Comparison of ENCODE assay signal across 14 cellular contexts in the genomic region with DNA sequence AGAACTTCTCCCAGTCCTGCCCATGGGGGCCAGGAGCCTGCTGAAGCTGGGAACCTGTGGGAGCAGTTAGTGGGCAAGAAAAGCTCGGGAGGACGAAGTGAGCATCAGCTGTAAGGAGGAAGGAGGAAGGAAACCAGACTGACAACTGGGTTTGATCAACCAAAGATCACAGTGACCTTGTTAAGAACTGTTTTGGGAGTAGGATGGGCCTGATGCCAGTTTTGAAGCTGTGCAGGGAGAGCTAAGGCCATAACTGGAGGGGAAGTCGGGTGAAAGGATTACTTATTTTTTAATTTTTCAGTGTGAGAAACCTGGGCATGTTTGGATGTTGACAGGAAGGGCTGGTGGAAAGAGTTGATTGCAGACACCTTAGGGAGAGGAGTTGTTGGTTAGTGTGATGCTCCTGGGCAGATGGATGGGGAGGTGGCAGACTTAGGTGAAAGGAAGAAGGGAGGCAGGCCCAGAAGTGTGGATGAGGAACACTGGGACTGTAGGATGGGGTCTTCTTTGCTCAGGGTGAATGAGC. TPM values are rescaled to one million over a fixed set of nuclear protein-coding genes. Genes with fewer than 3 reads are reported as not detected.
A peak's percentile ranks its signal among the peaks of the same experiment; 100 is the strongest.
DNase-seq lines count a peak whose midpoint lies in the region; ATAC-seq and TF ChIP-seq lines count a peak whose summit lies in the region.
"Had no signal": no experiment of that assay in that cellular context is flagged by ENCODE, and none has a peak within 500 bp of the region (broad histone marks: within the 10 kb centered on the region; RNA-seq: fewer than 3 reads in every experiment).

No MANE protein-coding gene starts in this region.

- H3K23ac ChIP-seq in neuronal stem cell (ENCODE audit: low read depth, low read length, poor library complexity): no peak overlapping the region

- TF ChIP-seq CTCF in adrenal gland (IDR thresholded peaks at IDR 0.05) (no peak), heart left ventricle (IDR thresholded peaks at IDR 0.05) (no peak), smooth muscle cell (IDR thresholded peaks at IDR 0.05; ENCODE audit: borderline replicate concordance, insufficient read depth, poor library complexity, severe bottlenecking) (no peak), type B pancreatic cell (conservative IDR thresholded peaks at IDR 0.05) (no peak)

- H3F3A ChIP-seq in smooth muscle cell (ENCODE audit: low read depth): no peaks in the 10 kb centered on the region

- no peaks in the 10 kb centered on the region for H3K9me3 ChIP-seq in adrenal gland (replicated peaks in 1 of 3)
- no peaks in the 10 kb centered on the region for H3K9me3 ChIP-seq in heart left ventricle
- no peaks in the 10 kb centered on the region for H3K9me3 ChIP-seq in smooth muscle cell (replicated peaks; ENCODE audit: low read depth)
- H3K9me3 ChIP-seq in neuronal stem cell (replicated peaks in 1 of 2; ENCODE audit: control insufficient read depth in 2 of 2, insufficient read depth in 1 of 2, low read depth in 1 of 2, low read length in 2 of 2): no peaks in the 10 kb centered on the region

- H3K36me3 ChIP-seq in adrenal gland (replicated peaks in 1 of 2): no peaks in the 10 kb centered on the region
- H3K36me3 ChIP-seq in heart left ventricle: no peaks in the 10 kb centered on the region
- H3K36me3 ChIP-seq in smooth muscle cell (ENCODE audit: low read depth): no peaks in the 10 kb centered on the region
- no peaks in the 10 kb centered on the region for H3K36me3 ChIP-seq in neuronal stem cell (replicated peaks in 1 of 2; ENCODE audit: control insufficient read depth in 2 of 2, insufficient read depth in 2 of 2, low read length in 2 of 2)

- H2AK5ac ChIP-seq in neuronal stem cell (ENCODE audit: low read depth, low read length): no peak overlapping the region

- intact Hi-C loops in adrenal gland (cut with DNase I): no loop called here
- intact Hi-C loops in heart left ventricle (cut with DNase I): loop anchor here in 1 of 10 donors (5.0 kb wide), 1 partner anchor 56 kb away; no protein-coding TSS in a partner anchor

- no peaks in the 10 kb centered on the region for H3K79me1 ChIP-seq in neuronal stem cell (ENCODE audit: low read depth, low read length)

- H3K27ac ChIP-seq in adrenal gland (peak overlapping the region in 1 of 5 donors; percentile 61), heart left ventricle (peak overlapping the region in 11 of 12 donors; percentile 7 to 89 (median 71)), smooth muscle cell (ENCODE audit: low read depth) (peak overlapping the region; percentile 25), neuronal stem cell (replicated peaks; ENCODE audit: low read length) (no peak overlapping the region)
- H3K27ac ChIP-seq: SK-N-MC had no signal

- no peak overlapping the region for H2BK120ac ChIP-seq in neuronal stem cell (ENCODE audit: low read depth, low read length)

- TF ChIP-seq POLR2A in adrenal gland (IDR thresholded peaks at IDR 0.05): no peak
- TF ChIP-seq POLR2A in heart left ventricle (IDR thresholded peaks at IDR 0.05): no peak

- H3K27me3 Mint-ChIP-seq in type B pancreatic cell: peaks cover 18% of the 10 kb centered on the region

- H2BK12ac ChIP-seq in neuronal stem cell (ENCODE audit: low read length): no peak overlapping the region

- no peak overlapping the region for H4K91ac ChIP-seq in neuronal stem cell (ENCODE audit: low read depth, low read length, poor library complexity)

- no peak overlapping the region for H4K8ac ChIP-seq in neuronal stem cell (ENCODE audit: low read depth, low read length)

- peaks cover 4% of the 10 kb centered on the region for H3K4me1 Mint-ChIP-seq in type B pancreatic cell (ENCODE audit: unreplicated experiment)
- H3K4me1 Mint-ChIP-seq: central memory CD8-positive, alpha-beta T cell had no signal

- WGBS in adrenal gland, 4 donors: 18 to 31% (median 21%) methylated on average over 3 of the region's 3 CpGs
- 48 to 54% (median 51%) methylated on average over 3 of the region's 3 CpGs for WGBS in heart left ventricle, 4 donors
- WGBS in smooth muscle cell (ENCODE audit: low lambda C conversion rate): 77% methylated on average over 3 of the region's 3 CpGs
- WGBS in neuronal stem cell (ENCODE audit: extremely low coverage in 2 of 2, insufficient read length in 2 of 2, insufficient replicate concordance in 1 of 2), 2 donors: no CpG with 5 or more reads among the region's 3 CpGs

- H3K9ac ChIP-seq in smooth muscle cell (ENCODE audit: low read depth) (no peak overlapping the region), neuronal stem cell (ENCODE audit: low read depth, low read length, poor library complexity) (no peak overlapping the region)

- no peaks in the 10 kb centered on the region for H3K36me3 Mint-ChIP-seq in type B pancreatic cell
- H3K36me3 Mint-ChIP-seq: stimulated activated memory B cell treated with anti-CD40 and anti-IgM and Interleukin-4, amounts not matched to agents 10 μg/mL and 1 μg/mL and 100 μg/mL, for 72 hours had no signal

- no peaks in the 10 kb centered on the region for H4K20me1 ChIP-seq in smooth muscle cell (ENCODE audit: low read depth)

- no peak overlapping the region for H2BK15ac ChIP-seq in neuronal stem cell (ENCODE audit: low read length)

- peaks cover 6% of the 10 kb centered on the region for H3K9me3 Mint-ChIP-seq in type B pancreatic cell
- H3K9me3 Mint-ChIP-seq: central memory CD8-positive, alpha-beta T cell; stimulated activated memory B cell treated with anti-CD40 and anti-IgM and Interleukin-4, amounts not matched to agents 10 μg/mL and 1 μg/mL and 100 μg/mL, for 72 hours had no signal

- no peak overlapping the region for H2BK5ac ChIP-seq in neuronal stem cell (ENCODE audit: low read length)

- peak overlapping the region in 1 of 4 donors; percentile 48 for H3K4me3 ChIP-seq in adrenal gland
- H3K4me3 ChIP-seq in heart left ventricle: peak overlapping the region in 1 of 12 donors; percentile 20
- no peak overlapping the region for H3K4me3 ChIP-seq in smooth muscle cell
- H3K4me3 ChIP-seq in neuronal stem cell (ENCODE audit: low read length in 2 of 2): no peak overlapping the region
- H3K4me3 ChIP-seq: SK-N-MC had no signal

- no peak overlapping the region for H3K14ac ChIP-seq in neuronal stem cell (ENCODE audit: low read length)

- no peak overlapping the region for H3K4ac ChIP-seq in neuronal stem cell (ENCODE audit: low read length)

- H3K4me1 ChIP-seq in adrenal gland (replicated peaks in 1 of 2) (peaks cover 9 to 19% of the 10 kb centered on the region in 2 donors), heart left ventricle (peaks cover 0 to 23% (median 9%) of the 10 kb centered on the region in 12 donors), smooth muscle cell (ENCODE audit: low read depth) (peaks cover 5% of the 10 kb centered on the region), neuronal stem cell (ENCODE audit: control insufficient read depth in 2 of 2, insufficient read depth in 1 of 2, low read depth in 1 of 2, low read length in 2 of 2) (no peaks in the 10 kb centered on the region)

- H3K4me2 ChIP-seq in smooth muscle cell (no peak overlapping the region), neuronal stem cell (ENCODE audit: insufficient read depth, low read length, poor library complexity, severe bottlenecking) (no peak overlapping the region)

- peak; percentile 5 for DNase-seq in ELR (ENCODE audit: low read depth)
- DNase-seq in adrenal gland: peak in 4 of 7 donors; percentile 23 to 45 (median 34)
- DNase-seq in heart left ventricle: peak in 2 of 5 donors; percentile 26 to 36
- no peak for DNase-seq in smooth muscle cell (lab: John Stamatoyannopoulos, UW; ENCODE audit: unreplicated experiment)
- DNase-seq in type B pancreatic cell (ENCODE audit: extremely low spot score, unreplicated experiment): no peak
- DNase-seq in neuronal stem cell (ENCODE audit: low spot score): no peak
- DNase-seq: activated CD4-positive, CD25-positive, alpha-beta regulatory T cell treated with anti-CD3 and anti-CD28 coated beads, Interleukin-2, amount 50 U/mL, for 72 hours; activated gamma-delta T cell treated with Interleukin-2 at 50 U/mL for 16 hours; NCI-H1417; NCI-H524 treated with DMSO at 0.1 percent for 48 hours had no signal

- H3K79me2 ChIP-seq in smooth muscle cell (ENCODE audit: low read depth): no peaks in the 10 kb centered on the region

- H2AFZ ChIP-seq in smooth muscle cell (ENCODE audit: low read depth): no peak overlapping the region
- no peak overlapping the region for H2AFZ ChIP-seq in neuronal stem cell (ENCODE audit: low read length)

- no peak overlapping the region for H3K4me3 Mint-ChIP-seq in type B pancreatic cell
- H3K4me3 Mint-ChIP-seq: central memory CD8-positive, alpha-beta T cell; stimulated activated memory B cell treated with anti-CD40 and anti-IgM and Interleukin-4, amounts not matched to agents 10 μg/mL and 1 μg/mL and 100 μg/mL, for 72 hours had no signal

- H3K27ac Mint-ChIP-seq in type B pancreatic cell: no peak overlapping the region
- H3K27ac Mint-ChIP-seq: stimulated activated memory B cell treated with anti-CD40 and anti-IgM and Interleukin-4, amounts not matched to agents 10 μg/mL and 1 μg/mL and 100 μg/mL, for 72 hours had no signal

- H3K18ac ChIP-seq in neuronal stem cell (ENCODE audit: low read length): no peak overlapping the region

- H3K27me3 ChIP-seq in adrenal gland (no peaks in the 10 kb centered on the region), heart left ventricle (no peaks in the 10 kb centered on the region), smooth muscle cell (ENCODE audit: low read depth) (no peaks in the 10 kb centered on the region), neuronal stem cell (ENCODE audit: control insufficient read depth in 3 of 3, insufficient read depth in 3 of 3, low read depth in 1 of 3, low read length in 3 of 3) (peaks cover 0 to 5% (median 0%) of the 10 kb centered on the region in 3 experiments)

- peak in 3 of 4 donors; percentile 6 to 44 (median 13) for ATAC-seq in heart left ventricle
- ATAC-seq in HG03280 (IDR thresholded peaks at IDR 0.05; ENCODE audit: unreplicated experiment): no peak
- ATAC-seq: stimulated activated memory B cell treated with anti-CD40 and anti-IgM and Interleukin-4, amounts not matched to agents 10 μg/mL and 1 μg/mL and 100 μg/mL, for 72 hours had no signal

RNA-seq across cellular contexts. Expression of gene KLF4, which starts 58.3 kb away (rescaled TPM):
- total RNA-seq in adrenal gland (10 to 100 TPM in 7 of 8 donors, 1 to 10 TPM in 1; 6.3 to 58.3 (median 18.0) TPM), heart left ventricle (10 to 100 TPM; 17.1 to 63.3 (median 21.3) TPM), smooth muscle cell (33.3 and 43.6 TPM in 2 replicates), type B pancreatic cell (ENCODE audit: low replicate concordance) (49.5 and 136 TPM in 2 replicates)
- polyA plus RNA-seq in adrenal gland (10 to 100 TPM in 1 of 3 donors, 1 to 10 TPM in 2; 6.9 to 14.2 (median 8.7) TPM), heart left ventricle (10 to 100 TPM in 1 of 2 donors, 1 to 10 TPM in 1; 9.9 to 22.2 TPM), smooth muscle cell (5.1 and 13.6 TPM in 2 replicates)
- polyA plus RNA-seq in neuronal stem cell (2013, experiment 1 of 2): 1.1 TPM
- polyA plus RNA-seq in neuronal stem cell (2013, experiment 2 of 2): 1.2 TPM

Comparison
In these comparisons a context has a peak if more than half of its experiments do, and no peak if none do; other contexts are left out.
1. DNase-seq: peak in ELR (single experiment) and adrenal gland (4 of 7); none in smooth muscle cell (single experiment), type B pancreatic cell (single experiment) and neuronal stem cell (single experiment).